32 cellular contexts compared by ENCODE assay signal in genomic region chr1:56175211-56175610, GRCh38.
"Had no signal": no experiment of that assay in that cellular context is flagged by ENCODE, and none has a peak within 500 bp of the region (broad histone marks: within the 10 kb centered on the region; RNA-seq: fewer than 3 reads in every experiment).

No MANE protein-coding gene starts in this region.

- H3K36me3 Mint-ChIP-seq: activated naive CD8-positive, alpha-beta T cell had no signal

- H3K4me1 Mint-ChIP-seq: activated B cell treated with CpG ODN at 0.5 μM for 24 hours; activated T-helper 17 cell treated with anti-CD3 and anti-CD28 coated beads, Interleukin-2, amount 50 U/mL, for 72 hours; central memory CD8-positive, alpha-beta T cell; T-helper 17 cell had no signal

- H3K36me3 ChIP-seq: adrenal gland, brain microvascular endothelial cell, esophagus muscularis mucosa, WERI-Rb-1 had no signal

- ATAC-seq: activated CD4-positive, CD25-positive, alpha-beta regulatory T cell treated with anti-CD3 and anti-CD28 coated beads, Interleukin-2, amount 50 U/mL, for 24 hours; activated CD8-positive, alpha-beta T cell treated with anti-CD3 and anti-CD28 coated beads for 36 hours; activated T-cell treated with anti-CD3 and anti-CD28 coated beads, Interleukin-2, amount 50 U/mL, for 4 hours; activated T-helper 17 cell treated with anti-CD3 and anti-CD28 coated beads, Interleukin-2, amount 50 U/mL, for 72 hours; effector memory CD8-positive, alpha-beta T cell; T-helper 17 cell had no signal

- H3K4me1 ChIP-seq: adrenal gland had no signal

- H3K4me3 Mint-ChIP-seq: activated B cell treated with CpG ODN at 0.5 μM for 24 hours; activated CD8-positive, alpha-beta T cell treated with anti-CD3 and anti-CD28 coated beads for 36 hours; activated naive CD8-positive, alpha-beta T cell; activated T-cell treated with anti-CD3 and anti-CD28 coated beads, Interleukin-2, amount 50 U/mL, for 4 hours; activated T-helper 17 cell treated with anti-CD3 and anti-CD28 coated beads, Interleukin-2, amount 50 U/mL, for 72 hours; central memory CD8-positive, alpha-beta T cell; effector memory CD8-positive, alpha-beta T cell; T-helper 17 cell; T-helper 2 cell treated with Interferon-gamma antibody and Interleukin-4, amounts not matched to agents 5 μg/mL and 100 μg/mL, for 36 hours had no signal

- H3K4me3 ChIP-seq: adrenal gland, esophagus muscularis mucosa had no signal

- DNase-seq: activated B cell treated with CpG ODN at 0.5 μM for 24 hours; activated CD4-positive, alpha-beta T cell treated with anti-CD3 and anti-CD28 coated beads for 48 hours; activated CD4-positive, alpha-beta T cell treated with anti-CD3 and anti-CD28 coated beads, Interleukin-2, amount 50 U/mL, for 1 hour; activated CD4-positive, alpha-beta T cell treated with anti-CD3 and anti-CD28 coated beads, Interleukin-2, amount 50 U/mL, for 48 hours; activated CD8-positive, alpha-beta memory T cell treated with anti-CD3 and anti-CD28 coated beads for 24 hours; activated CD8-positive, alpha-beta T cell treated with anti-CD3 and anti-CD28 coated beads for 36 hours; activated effector memory CD4-positive, alpha-beta T cell treated with Interleukin-2 at 50 U/mL for 16 hours; activated gamma-delta T cell treated with Interleukin-2 at 50 U/mL for 16 hours; activated naive CD4-positive, alpha-beta T cell treated with anti-CD3 and anti-CD28 coated beads, Interleukin-2, amount 50 U/mL, for 16 hours; activated naive CD4-positive, alpha-beta T cell treated with Interleukin-2 at 50 U/mL for 16 hours; activated T-cell treated with anti-CD3 and anti-CD28 coated beads, Interleukin-2, amount 50 U/mL, for 4 hours; adrenal gland; amygdala; aorta; brain microvascular endothelial cell; cortex of kidney; dermis blood vessel endothelial cell; effector CD4-positive, alpha-beta T cell; effector memory CD8-positive, alpha-beta T cell; erythroblast; foreskin fibroblast; head of caudate nucleus; T-helper 1 cell; T-helper 17 cell; T1000; WERI-Rb-1 had no signal

- H3K27ac ChIP-seq: adrenal gland, brain microvascular endothelial cell, WERI-Rb-1 had no signal

- H3K9me3 ChIP-seq: adrenal gland had no signal

- H3K27ac Mint-ChIP-seq: activated B cell treated with CpG ODN at 0.5 μM for 24 hours; activated CD8-positive, alpha-beta T cell treated with anti-CD3 and anti-CD28 coated beads for 36 hours; activated naive CD8-positive, alpha-beta T cell; activated T-helper 17 cell treated with anti-CD3 and anti-CD28 coated beads, Interleukin-2, amount 50 U/mL, for 72 hours; effector memory CD8-positive, alpha-beta T cell; T-helper 17 cell; T-helper 2 cell treated with Interferon-gamma antibody and Interleukin-4, amounts not matched to agents 5 μg/mL and 100 μg/mL, for 36 hours had no signal

- H3K9me3 Mint-ChIP-seq: activated CD8-positive, alpha-beta T cell treated with anti-CD3 and anti-CD28 coated beads for 36 hours; activated T-cell treated with anti-CD3 and anti-CD28 coated beads, Interleukin-2, amount 50 U/mL, for 4 hours; T-helper 2 cell treated with Interferon-gamma antibody and Interleukin-4, amounts not matched to agents 5 μg/mL and 100 μg/mL, for 36 hours had no signal

- H3K27me3 Mint-ChIP-seq: activated CD8-positive, alpha-beta T cell treated with anti-CD3 and anti-CD28 coated beads for 36 hours; central memory CD8-positive, alpha-beta T cell; effector memory CD8-positive, alpha-beta T cell had no signal

- H3K27me3 ChIP-seq: adrenal gland, brain microvascular endothelial cell, esophagus muscularis mucosa had no signal
